In genomic region chr2:29753676-29754444, GRCh38 we compare ENCODE assay signal across 21 cellular contexts.
DNase-seq lines count a peak whose midpoint lies in the region; ATAC-seq and TF ChIP-seq lines count a peak whose summit lies in the region.
"Had no signal": no experiment of that assay in that cellular context is flagged by ENCODE, and none has a peak within 500 bp of the region (broad histone marks: within the 10 kb centered on the region; RNA-seq: fewer than 3 reads in every experiment).

No MANE protein-coding gene starts in this region.

- no peak for ATAC-seq in GM19023 (IDR thresholded peaks at IDR 0.05; ENCODE audit: unreplicated experiment)
- ATAC-seq: activated naive CD4-positive, alpha-beta T cell treated with anti-CD3 and anti-CD28 coated beads, Interleukin-2, amount 50 U/mL, for 72 hours; GM23338 had no signal

- TF ChIP-seq CTCF in AG10803 (conservative IDR thresholded peaks at IDR 0.05; ENCODE audit: low read length) (no peak), choroid plexus epithelial cell (conservative IDR thresholded peaks at IDR 0.05; ENCODE audit: low read depth, low read length) (no peak)

- H3K4me3 ChIP-seq in AG10803 (ENCODE audit: low read length) (no peak overlapping the region), choroid plexus epithelial cell (ENCODE audit: low read depth, low read length) (no peak overlapping the region)
- H3K4me3 ChIP-seq: dorsolateral prefrontal cortex, GM23338, left ventricle myocardium inferior, PC-9 had no signal

- DNase-seq in AG10803 (ENCODE audit: low read depth) (peak; percentile 13), M059J (ENCODE audit: low read depth) (peak; percentile 28), choroid plexus epithelial cell (ENCODE audit: low read depth) (peak; percentile 62), myocyte (ENCODE audit: low read depth) (peak; percentile 17), NCI-H1694 treated with DMSO at 0.1 percent for 48 hours (lab: John Stamatoyannopoulos, UW) (no peak), epidermal melanocyte (ENCODE audit: insufficient read length, low spot score) (no peak)
- no peak for DNase-seq in activated naive CD4-positive, alpha-beta T cell treated with Interleukin-2 at 50 U/mL for 16 hours
- DNase-seq: activated CD8-positive, alpha-beta memory T cell treated with anti-CD3 and anti-CD28 coated beads for 24 hours; activated T-cell treated with anti-CD3 and anti-CD28 coated beads, Interleukin-2, amount 50 U/mL, for 48 hours; DND-41; dorsolateral prefrontal cortex; Kasumi-1; left ventricle myocardium inferior; NCI-H1436; NCI-H748 treated with DMSO at 0.1 percent for 48 hours; PC-9; retina; T-helper 2 cell had no signal

Comparison
In these comparisons a context has a peak if more than half of its experiments do, and no peak if none do; other contexts are left out.
1. DNase-seq: peak in AG10803 (single experiment), M059J (single experiment), choroid plexus epithelial cell (single experiment) and myocyte (single experiment); none in NCI-H1694 treated with DMSO at 0.1 percent for 48 hours (single experiment), activated naive CD4-positive, alpha-beta T cell treated with Interleukin-2 at 50 U/mL for 16 hours (single experiment) and epidermal melanocyte (single experiment).